In the genomic region with DNA sequence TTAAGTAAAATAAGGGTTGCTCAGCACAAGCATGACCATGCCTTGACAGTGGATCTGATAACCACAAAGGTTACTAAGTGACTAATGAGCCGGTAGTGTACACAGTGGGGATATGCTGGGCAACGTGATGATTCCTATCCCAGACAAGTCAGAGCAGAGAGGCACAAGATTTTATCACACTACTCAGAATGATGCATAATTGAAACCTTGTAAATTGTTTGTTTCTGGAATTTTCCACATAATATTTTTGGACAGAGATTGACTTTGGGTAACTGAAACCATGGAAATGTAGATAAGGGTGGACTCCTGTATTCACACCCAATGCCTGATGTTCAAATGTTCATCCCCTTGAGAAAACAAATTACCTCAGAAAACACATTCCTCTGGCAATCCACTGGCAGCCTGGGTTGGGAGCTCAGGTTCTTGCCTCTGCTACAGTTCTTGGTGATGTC, we compare ENCODE assay signal across 8 cellular contexts. TPM values are rescaled to one million over a fixed set of nuclear protein-coding genes. Genes with fewer than 3 reads are reported as not detected.
A peak's percentile ranks its signal among the peaks of the same experiment; 100 is the strongest.
DNase-seq lines count a peak whose midpoint lies in the region; ATAC-seq, FAIRE-seq and TF ChIP-seq lines count a peak whose summit lies in the region.

No MANE protein-coding gene starts in this region.

- no peak for TF ChIP-seq CTCF in fibroblast of pulmonary artery (IDR thresholded peaks at IDR 0.05; ENCODE audit: low read length, missing control alignments)
- TF ChIP-seq CTCF in A673 (conservative IDR thresholded peaks at IDR 0.05; ENCODE audit: low read depth, low read length): no peak
- TF ChIP-seq CTCF in ascending aorta (IDR thresholded peaks at IDR 0.05): no peak

- H3K9me3 ChIP-seq in A673 (ENCODE audit: low read depth, low read length, poor library complexity, severe bottlenecking) (no peaks in the 10 kb centered on the region), ascending aorta (no peaks in the 10 kb centered on the region)

- H3K4me3 ChIP-seq in fibroblast of pulmonary artery (replicated peaks; ENCODE audit: low read depth, low read length) (no peak overlapping the region), A673 (ENCODE audit: low read depth, low read length, poor library complexity, severe bottlenecking) (no peak overlapping the region), ascending aorta (no peak overlapping the region)

- POLR2A ChIA-PET in A673 (lab: Charles Lee; ENCODE audit: low non-redundant PET): no interaction called here

- intact Hi-C loops in A673 (cut with micrococcal nuclease; ENCODE audit: unreplicated experiment) (no loop called here), ascending aorta (cut with DNase I) (no loop called here)

- H3K27me3 ChIP-seq in A673 (replicated peaks; ENCODE audit: insufficient read depth, low read depth, low read length, poor library complexity) (no peaks in the 10 kb centered on the region), ascending aorta (no peaks in the 10 kb centered on the region)

- H3K36me3 ChIP-seq in A673 (ENCODE audit: insufficient read depth, low read length, poor library complexity, severe bottlenecking) (no peaks in the 10 kb centered on the region), ascending aorta (no peaks in the 10 kb centered on the region)

- peaks cover 20% of the 10 kb centered on the region for H3K4me1 ChIP-seq in A673 (ENCODE audit: insufficient read depth, low read length, poor library complexity, severe bottlenecking)
- H3K4me1 ChIP-seq in ascending aorta: no peaks in the 10 kb centered on the region

- no TSS peak for BruUV-seq in A673 (replicated peaks; lab: Mats Ljungman, UMichigan)

- no peak for FAIRE-seq in HTR-8/SVneo (lab: Jason Lieb, UNC)

- ATAC-seq in GM21529 (IDR thresholded peaks at IDR 0.05; ENCODE audit: unreplicated experiment): peak; percentile 97
- no peak for ATAC-seq in GM18519 (IDR thresholded peaks at IDR 0.05; ENCODE audit: low FRiP score, unreplicated experiment)

- no peak overlapping the region for H3K27ac ChIP-seq in A673 (ENCODE audit: low read depth, low read length, poor library complexity, severe bottlenecking)
- no peak overlapping the region for H3K27ac ChIP-seq in ascending aorta

- CTCF ChIA-PET in A673 (lab: Charles Lee): no interaction called here

- DNase-seq in GM03348 (ENCODE audit: low spot score) (peak; percentile 46), HTR-8/SVneo (ENCODE audit: insufficient read length, low spot score) (peak; percentile 51), fibroblast of pulmonary artery (ENCODE audit: low read depth) (peak; percentile 54), A673 (ENCODE audit: low spot score) (no peak), GF-D8 (lab: John Stamatoyannopoulos, UW) (no peak), ascending aorta (ENCODE audit: low spot score in 2 of 2) (no peak)

RNA-seq across cellular contexts. Expression of a gene that starts 16.2 kb away (rescaled TPM):
- total RNA-seq in A673 (2021) (41.7 and 42.0 TPM in 2 replicates), ascending aorta (41.3 TPM)

RNA-seq across cellular contexts. Expression of a gene that starts 52.4 kb away (rescaled TPM):
- total RNA-seq in A673 (2021) (2.0 and 2.6 TPM in 2 replicates), ascending aorta (20.6 TPM)

Comparison
In these comparisons a context has a peak if more than half of its experiments do, and no peak if none do; other contexts are left out.
1. DNase-seq: peak in GM03348 (single experiment), HTR-8/SVneo (single experiment) and fibroblast of pulmonary artery (single experiment); none in A673 (single experiment), GF-D8 (single experiment) and ascending aorta (0 of 2).